Comparison of ENCODE assay signal across 1 cellular context in the genomic region with DNA sequence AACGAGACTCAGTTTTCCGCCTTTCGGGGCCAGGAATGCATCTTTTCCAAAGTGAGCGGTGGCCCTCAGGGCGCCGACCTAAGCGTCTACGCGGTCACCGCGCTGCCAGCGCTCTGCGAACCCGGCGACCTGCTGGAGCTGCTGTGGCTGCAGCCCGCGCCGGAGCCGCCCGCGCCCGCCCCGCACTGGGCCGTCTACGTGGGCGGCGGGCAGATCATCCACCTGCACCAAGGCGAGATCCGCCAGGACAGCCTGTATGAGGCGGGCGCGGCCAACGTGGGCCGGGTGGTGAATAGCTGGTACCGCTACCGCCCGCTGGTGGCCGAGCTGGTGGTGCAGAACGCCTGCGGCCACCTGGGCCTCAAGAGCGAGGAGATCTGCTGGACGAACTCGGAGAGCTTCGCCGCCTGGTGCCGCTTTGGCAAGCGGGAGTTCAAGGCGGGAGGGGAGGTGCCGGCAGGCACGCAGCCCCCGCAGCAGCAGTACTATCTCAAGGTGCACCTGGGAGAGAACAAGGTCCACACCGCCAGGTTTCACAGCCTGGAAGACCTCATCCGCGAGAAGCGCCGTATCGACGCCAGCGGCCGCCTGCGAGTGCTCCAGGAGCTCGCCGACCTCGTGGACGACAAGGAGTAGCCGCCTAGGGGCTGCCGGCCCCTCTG.
TF ChIP-seq lines count a peak whose summit lies in the region.

No MANE protein-coding gene starts in this region.

TF ChIP-seq in SK-N-SH treated with all-trans-retinoic acid at 6 μM for 48 hours, 23 proteins besides CTCF, POLR2A, EP300 and RAD21 (continued from another document):
- no peak for TF ChIP-seq PATZ1 (CRISPR knock-in tag; IDR thresholded peaks at IDR 0.05; ENCODE audit: borderline replicate concordance)
- TF ChIP-seq CSDC2 (CRISPR knock-in tag; IDR thresholded peaks at IDR 0.05), result no peak
- TF ChIP-seq, protein P1, sequence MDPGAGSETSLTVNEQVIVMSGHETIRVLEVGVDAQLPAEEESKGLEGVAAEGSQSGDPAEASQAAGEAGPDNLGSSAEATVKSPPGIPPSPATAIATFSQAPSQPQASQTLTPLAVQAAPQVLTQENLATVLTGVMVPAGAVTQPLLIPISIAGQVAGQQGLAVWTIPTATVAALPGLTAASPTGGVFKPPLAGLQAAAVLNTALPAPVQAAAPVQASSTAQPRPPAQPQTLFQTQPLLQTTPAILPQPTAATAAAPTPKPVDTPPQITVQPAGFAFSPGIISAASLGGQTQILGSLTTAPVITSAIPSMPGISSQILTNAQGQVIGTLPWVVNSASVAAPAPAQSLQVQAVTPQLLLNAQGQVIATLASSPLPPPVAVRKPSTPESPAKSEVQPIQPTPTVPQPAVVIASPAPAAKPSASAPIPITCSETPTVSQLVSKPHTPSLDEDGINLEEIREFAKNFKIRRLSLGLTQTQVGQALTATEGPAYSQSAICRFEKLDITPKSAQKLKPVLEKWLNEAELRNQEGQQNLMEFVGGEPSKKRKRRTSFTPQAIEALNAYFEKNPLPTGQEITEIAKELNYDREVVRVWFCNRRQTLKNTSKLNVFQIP (CRISPR knock-in tag; IDR thresholded peaks at IDR 0.05; ENCODE audit: borderline replicate concordance, low read depth), result no peak
